Comparison of ENCODE assay signal across 10 cellular contexts in genomic region chr15:64740361-64741170, GRCh38. TPM values are rescaled to one million over a fixed set of nuclear protein-coding genes. Genes with fewer than 3 reads are reported as not detected.
DNase-seq lines count a peak whose midpoint lies in the region; ATAC-seq and TF ChIP-seq lines count a peak whose summit lies in the region.
"Had no signal": no experiment of that assay in that cellular context is flagged by ENCODE, and none has a peak within 500 bp of the region (broad histone marks: within the 10 kb centered on the region; RNA-seq: fewer than 3 reads in every experiment).

No MANE protein-coding gene starts in this region.

- intact Hi-C loops in left lung (cut with DNase I): no loop called here

- CTCF ChIA-PET in AG04449 (lab: Yijun Ruan, JAX): interaction anchor here (0.6 to 3.1 kb wide), 11 partner anchors 9 to 167 kb away, joined by 3 to 16 read pairs (median 3); no protein-coding TSS in a partner anchor

- in situ Hi-C loops in astrocyte of the cerebellum (cut with HindIII; ENCODE audit: low sequenced_read_pairs): no loop called here

- DNase-seq in AG04449 (ENCODE audit: low read depth, low spot score) (peak; percentile 5), HPDE6-E6E7 (ENCODE audit: extremely low spot score) (peak; percentile 15), astrocyte of the cerebellum (ENCODE audit: low read depth) (no peak), left lung (peak; percentile 65 to 73), MV-4-11 (lab: John Stamatoyannopoulos, UW) (no peak), SK-N-DZ (ENCODE audit: low spot score) (no peak)
- no peak for DNase-seq in activated effector memory CD4-positive, alpha-beta T cell treated with anti-CD3 and anti-CD28 coated beads, Interleukin-2, amount 50 U/mL, for 16 hours
- DNase-seq: stimulated activated CD4-positive, alpha-beta T cell treated with anti-CD3 and anti-CD28 coated beads, Interleukin-1b, Interleukin-23, amount 100 ng/mL, for 48 hours had no signal

- no peak overlapping the region for H3K4me3 ChIP-seq in AG04449 (ENCODE audit: low read depth, low read length)
- no peak overlapping the region for H3K4me3 ChIP-seq in astrocyte of the cerebellum (ENCODE audit: low read depth, low read length)
- no peak overlapping the region for H3K4me3 ChIP-seq in left lung

- H3K36me3 ChIP-seq in left lung: no peaks in the 10 kb centered on the region

- POLR2A ChIA-PET in AG04449 (lab: Yijun Ruan, JAX): no interaction called here

- H3K27me3 ChIP-seq in left lung: no peaks in the 10 kb centered on the region

- H3K4me1 ChIP-seq in left lung: peaks cover 5 to 16% of the 10 kb centered on the region in 2 donors

- peak overlapping the region; percentile 59 to 67 for H3K27ac ChIP-seq in left lung

- no peaks in the 10 kb centered on the region for H3K9me3 ChIP-seq in left lung

- peak; percentile 11 for TF ChIP-seq CTCF in AG04449 (IDR thresholded peaks at IDR 0.05; ENCODE audit: insufficient read depth, low read length, missing control alignments)
- peak; percentile 24 for TF ChIP-seq CTCF in astrocyte of the cerebellum (IDR thresholded peaks at IDR 0.05; ENCODE audit: low read depth, low read length, missing control alignments)
- TF ChIP-seq CTCF in left lung (IDR thresholded peaks at IDR 0.05): no peak

- ATAC-seq in left lung (peak; percentile 86), HG03469 (IDR thresholded peaks at IDR 0.05; ENCODE audit: unreplicated experiment) (no peak)

RNA-seq across cellular contexts. Expression of gene RBPMS2, which starts 34.8 kb away (rescaled TPM):
- total RNA-seq in left lung: 1 to 10 TPM; 3.7 to 4.7 TPM
- 0.06 and 0.46 TPM in 2 replicates for polyA plus RNA-seq in SK-N-DZ (2014; cell fraction: cytosol; rRNA removed)
- polyA plus RNA-seq in SK-N-DZ (2014; cell fraction: nucleus; rRNA removed): 0.13 and 0.46 TPM in 2 replicates
- total RNA-seq: T-helper 2 cell treated with Interferon-gamma antibody and Interleukin-4, amounts not matched to agents 100 ng/mL and 5 ng/mL, for 36 hours had no signal

Comparison
In these comparisons a context has a peak if more than half of its experiments do, and no peak if none do; other contexts are left out.
1. DNase-seq: peak in AG04449 (single experiment), HPDE6-E6E7 (single experiment) and left lung (2 of 2); none in astrocyte of the cerebellum (single experiment), MV-4-11 (single experiment), activated effector memory CD4-positive, alpha-beta T cell treated with anti-CD3 and anti-CD28 coated beads, Interleukin-2, amount 50 U/mL, for 16 hours (single experiment) and SK-N-DZ (single experiment).
2. CTCF ChIP-seq: peak in AG04449 (single experiment) and astrocyte of the cerebellum (single experiment); none in left lung (0 of 2).